Comparison of ENCODE assay signal across 18 cellular contexts in genomic region chr13:47886314-47886713, GRCh38.
DNase-seq lines count a peak whose midpoint lies in the region; ATAC-seq and TF ChIP-seq lines count a peak whose summit lies in the region.
"Had no signal": no experiment of that assay in that cellular context is flagged by ENCODE, and none has a peak within 500 bp of the region (broad histone marks: within the 10 kb centered on the region; RNA-seq: fewer than 3 reads in every experiment).

No MANE protein-coding gene starts in this region.

- no peak overlapping the region for H3K4me3 ChIP-seq in neuronal stem cell (ENCODE audit: low read length in 2 of 2)
- no peak overlapping the region for H3K4me3 ChIP-seq in lower leg skin (ENCODE audit: low read depth, poor library complexity, severe bottlenecking)
- H3K4me3 ChIP-seq: GM23338, PC-9 had no signal

- H3K18ac ChIP-seq in neuronal stem cell (ENCODE audit: low read length): peak overlapping the region; percentile 20

- no peaks in the 10 kb centered on the region for H3K27me3 Mint-ChIP-seq in activated CD8-positive, alpha-beta memory T cell treated with anti-CD3 and anti-CD28 coated beads, Interleukin-2, amount 10 ng/mL, durations not matched to agents 7 days and 5 days
- peaks cover 3% of the 10 kb centered on the region for H3K27me3 Mint-ChIP-seq in activated CD8-positive, alpha-beta T cell treated with anti-CD3 and anti-CD28 coated beads, Interleukin-2, amount 10 ng/mL, durations not matched to agents 7 days and 5 days (ENCODE audit: low read depth)
- H3K27me3 Mint-ChIP-seq in activated T-cell treated with anti-CD3 and anti-CD28 coated beads, Interleukin-2, amount 50 U/mL, for 24 hours: no peaks in the 10 kb centered on the region

- no peak overlapping the region for H3K4me2 ChIP-seq in neuronal stem cell (ENCODE audit: insufficient read depth, low read length, poor library complexity, severe bottlenecking)
- H3K4me2 ChIP-seq: GM23338, PC-9 had no signal

- TF ChIP-seq CTCF in lower leg skin (IDR thresholded peaks at IDR 0.05): no peak

- intact Hi-C loops in lower leg skin (cut with DNase I; ENCODE audit: low total_unique reads): no loop called here

- CTCF ChIA-PET in activated CD8-positive, alpha-beta memory T cell treated with anti-CD3 and anti-CD28 coated beads, Interleukin-2, amount 10 ng/mL, durations not matched to agents 7 days and 5 days (lab: Charles Lee): interaction anchor here (1.5 kb wide), 1 partner anchor 152 kb away, joined by 3 read pairs; no protein-coding TSS in a partner anchor
- CTCF ChIA-PET in activated CD8-positive, alpha-beta T cell treated with anti-CD3 and anti-CD28 coated beads, Interleukin-2, amount 10 ng/mL, durations not matched to agents 7 days and 5 days (lab: Charles Lee): no interaction called here

- no peak overlapping the region for H3K27ac ChIP-seq in neuronal stem cell (replicated peaks; ENCODE audit: low read length)
- H3K27ac ChIP-seq: PC-9, RWPE1 had no signal

- WGBS in neuronal stem cell (ENCODE audit: extremely low coverage in 2 of 2, insufficient read length in 2 of 2, insufficient replicate concordance in 1 of 2), 2 donors: no CpG with 5 or more reads among the region's 4 CpGs
- WGBS in lower leg skin, 2 donors: 88 to 91% methylated on average over 4 of the region's 4 CpGs

- H3K9ac ChIP-seq in neuronal stem cell (ENCODE audit: low read depth, low read length, poor library complexity): no peak overlapping the region

- peak; percentile 62 for DNase-seq in activated CD8-positive, alpha-beta memory T cell treated with anti-CD3 and anti-CD28 coated beads, Interleukin-2, amount 10 ng/mL, durations not matched to agents 7 days and 5 days
- no peak for DNase-seq in activated CD8-positive, alpha-beta memory T cell treated with anti-CD3 and anti-CD28 coated beads, Interleukin-2, amount 50 U/mL, for 48 hours
- DNase-seq in ELF-1 (ENCODE audit: low read depth, low spot score): peak; percentile 3
- DNase-seq in activated CD8-positive, alpha-beta T cell treated with anti-CD3 and anti-CD28 coated beads, Interleukin-2, amount 10 ng/mL, durations not matched to agents 7 days and 5 days: peak; percentile 56
- DNase-seq in neuronal stem cell (ENCODE audit: low spot score): no peak
- DNase-seq in activated T-cell treated with anti-CD3 and anti-CD28 coated beads, Interleukin-2, amount 50 U/mL, for 24 hours: no peak
- DNase-seq in lower leg skin (ENCODE audit: low spot score in 2 of 2): no peak
- DNase-seq: C1 segment of cervical spinal cord, HCEC 1CT, NCI-H1417, NCI-H187, NCI-H226, NCI-H524, NCI-H82, PC-9, SIG-M5 had no signal

- no peaks in the 10 kb centered on the region for H3K27me3 ChIP-seq in neuronal stem cell (ENCODE audit: control insufficient read depth in 3 of 3, insufficient read depth in 3 of 3, low read depth in 1 of 3, low read length in 3 of 3)

- H3K4me1 ChIP-seq in neuronal stem cell (ENCODE audit: control insufficient read depth in 2 of 2, insufficient read depth in 1 of 2, low read depth in 1 of 2, low read length in 2 of 2): peaks cover 0 to 2% of the 10 kb centered on the region in 2 donors

- H4K91ac ChIP-seq in neuronal stem cell (ENCODE audit: low read depth, low read length, poor library complexity): no peak overlapping the region

- H2AK5ac ChIP-seq in neuronal stem cell (ENCODE audit: low read depth, low read length): no peak overlapping the region

- no peak overlapping the region for H2BK15ac ChIP-seq in neuronal stem cell (ENCODE audit: low read length)

- POLR2A ChIA-PET in activated CD8-positive, alpha-beta T cell treated with anti-CD3 and anti-CD28 coated beads, Interleukin-2, amount 10 ng/mL, durations not matched to agents 7 days and 5 days (lab: Charles Lee): no interaction called here

- no peak overlapping the region for H4K8ac ChIP-seq in neuronal stem cell (ENCODE audit: low read depth, low read length)

- no peak overlapping the region for H3K4ac ChIP-seq in neuronal stem cell (ENCODE audit: low read length)

- H3K9me3 ChIP-seq in neuronal stem cell (replicated peaks in 1 of 2; ENCODE audit: control insufficient read depth in 2 of 2, insufficient read depth in 1 of 2, low read depth in 1 of 2, low read length in 2 of 2): no peaks in the 10 kb centered on the region

- ATAC-seq in activated CD8-positive, alpha-beta memory T cell treated with anti-CD3 and anti-CD28 coated beads, Interleukin-2, amount 10 ng/mL, durations not matched to agents 7 days and 5 days: peak; percentile 85
- peak; percentile 71 for ATAC-seq in activated CD8-positive, alpha-beta T cell treated with anti-CD3 and anti-CD28 coated beads, Interleukin-2, amount 10 ng/mL, durations not matched to agents 7 days and 5 days
- ATAC-seq: GM23338 had no signal

- H3K4me1 Mint-ChIP-seq in activated CD8-positive, alpha-beta memory T cell treated with anti-CD3 and anti-CD28 coated beads, Interleukin-2, amount 10 ng/mL, durations not matched to agents 7 days and 5 days: peaks cover 38% of the 10 kb centered on the region
- peaks cover 42% of the 10 kb centered on the region for H3K4me1 Mint-ChIP-seq in activated CD8-positive, alpha-beta T cell treated with anti-CD3 and anti-CD28 coated beads, Interleukin-2, amount 10 ng/mL, durations not matched to agents 7 days and 5 days (ENCODE audit: low read depth)
- peaks cover 10% of the 10 kb centered on the region for H3K4me1 Mint-ChIP-seq in activated T-cell treated with anti-CD3 and anti-CD28 coated beads, Interleukin-2, amount 50 U/mL, for 24 hours (ENCODE audit: low read depth)
- H3K4me1 Mint-ChIP-seq: GM23338 had no signal

- H2BK120ac ChIP-seq in neuronal stem cell (ENCODE audit: low read depth, low read length): no peak overlapping the region

- H3K79me1 ChIP-seq in neuronal stem cell (ENCODE audit: low read depth, low read length): no peaks in the 10 kb centered on the region

- H3K27ac Mint-ChIP-seq in activated CD8-positive, alpha-beta memory T cell treated with anti-CD3 and anti-CD28 coated beads, Interleukin-2, amount 10 ng/mL, durations not matched to agents 7 days and 5 days: peak overlapping the region; percentile 62
- H3K27ac Mint-ChIP-seq in activated CD8-positive, alpha-beta T cell treated with anti-CD3 and anti-CD28 coated beads, Interleukin-2, amount 10 ng/mL, durations not matched to agents 7 days and 5 days: peak overlapping the region; percentile 87
- H3K27ac Mint-ChIP-seq in activated T-cell treated with anti-CD3 and anti-CD28 coated beads, Interleukin-2, amount 50 U/mL, for 24 hours: no peak overlapping the region
- H3K27ac Mint-ChIP-seq: GM23338 had no signal

- peak overlapping the region; percentile 16 for H2AFZ ChIP-seq in neuronal stem cell (ENCODE audit: low read length)
- H2AFZ ChIP-seq: GM23338, PC-9 had no signal

- no peak overlapping the region for H2BK5ac ChIP-seq in neuronal stem cell (ENCODE audit: low read length)

- no peak overlapping the region for H3K4me3 Mint-ChIP-seq in activated CD8-positive, alpha-beta memory T cell treated with anti-CD3 and anti-CD28 coated beads, Interleukin-2, amount 10 ng/mL, durations not matched to agents 7 days and 5 days
- H3K4me3 Mint-ChIP-seq in activated CD8-positive, alpha-beta T cell treated with anti-CD3 and anti-CD28 coated beads, Interleukin-2, amount 10 ng/mL, durations not matched to agents 7 days and 5 days: no peak overlapping the region
- H3K4me3 Mint-ChIP-seq in activated T-cell treated with anti-CD3 and anti-CD28 coated beads, Interleukin-2, amount 50 U/mL, for 24 hours: no peak overlapping the region
- H3K4me3 Mint-ChIP-seq: GM23338 had no signal

- TF ChIP-seq POLR2A in lower leg skin (IDR thresholded peaks at IDR 0.05): no peak

- H3K14ac ChIP-seq in neuronal stem cell (ENCODE audit: low read length): no peak overlapping the region

- H3K36me3 Mint-ChIP-seq in activated CD8-positive, alpha-beta memory T cell treated with anti-CD3 and anti-CD28 coated beads, Interleukin-2, amount 10 ng/mL, durations not matched to agents 7 days and 5 days: peaks cover 11% of the 10 kb centered on the region
- peaks cover 18% of the 10 kb centered on the region for H3K36me3 Mint-ChIP-seq in activated CD8-positive, alpha-beta T cell treated with anti-CD3 and anti-CD28 coated beads, Interleukin-2, amount 10 ng/mL, durations not matched to agents 7 days and 5 days (ENCODE audit: low read depth)
- H3K36me3 Mint-ChIP-seq in activated T-cell treated with anti-CD3 and anti-CD28 coated beads, Interleukin-2, amount 50 U/mL, for 24 hours (ENCODE audit: low read depth): no peaks in the 10 kb centered on the region

- H2BK12ac ChIP-seq in neuronal stem cell (ENCODE audit: low read length): no peak overlapping the region

- peaks cover 6% of the 10 kb centered on the region for H3K9me3 Mint-ChIP-seq in activated CD8-positive, alpha-beta memory T cell treated with anti-CD3 and anti-CD28 coated beads, Interleukin-2, amount 10 ng/mL, durations not matched to agents 7 days and 5 days (ENCODE audit: low read depth)
- H3K9me3 Mint-ChIP-seq in activated CD8-positive, alpha-beta T cell treated with anti-CD3 and anti-CD28 coated beads, Interleukin-2, amount 10 ng/mL, durations not matched to agents 7 days and 5 days (ENCODE audit: insufficient read depth): no peaks in the 10 kb centered on the region
- H3K9me3 Mint-ChIP-seq in activated T-cell treated with anti-CD3 and anti-CD28 coated beads, Interleukin-2, amount 50 U/mL, for 24 hours: no peaks in the 10 kb centered on the region
- H3K9me3 Mint-ChIP-seq: GM23338 had no signal

- H3K36me3 ChIP-seq in neuronal stem cell (replicated peaks in 1 of 2; ENCODE audit: control insufficient read depth in 2 of 2, insufficient read depth in 2 of 2, low read length in 2 of 2): no peaks in the 10 kb centered on the region

- no peak overlapping the region for H3K23ac ChIP-seq in neuronal stem cell (ENCODE audit: low read depth, low read length, poor library complexity)

Comparison
In these comparisons a context has a peak if more than half of its experiments do, and no peak if none do; other contexts are left out.
1. DNase-seq: peak in activated CD8-positive, alpha-beta memory T cell treated with anti-CD3 and anti-CD28 coated beads, Interleukin-2, amount 10 ng/mL, durations not matched to agents 7 days and 5 days (single experiment), ELF-1 (single experiment) and activated CD8-positive, alpha-beta T cell treated with anti-CD3 and anti-CD28 coated beads, Interleukin-2, amount 10 ng/mL, durations not matched to agents 7 days and 5 days (single experiment); none in activated CD8-positive, alpha-beta memory T cell treated with anti-CD3 and anti-CD28 coated beads, Interleukin-2, amount 50 U/mL, for 48 hours (single experiment), neuronal stem cell (single experiment), activated T-cell treated with anti-CD3 and anti-CD28 coated beads, Interleukin-2, amount 50 U/mL, for 24 hours (single experiment) and lower leg skin (0 of 2).